ENCODE assay signal across 1 cellular context in the genomic region with DNA sequence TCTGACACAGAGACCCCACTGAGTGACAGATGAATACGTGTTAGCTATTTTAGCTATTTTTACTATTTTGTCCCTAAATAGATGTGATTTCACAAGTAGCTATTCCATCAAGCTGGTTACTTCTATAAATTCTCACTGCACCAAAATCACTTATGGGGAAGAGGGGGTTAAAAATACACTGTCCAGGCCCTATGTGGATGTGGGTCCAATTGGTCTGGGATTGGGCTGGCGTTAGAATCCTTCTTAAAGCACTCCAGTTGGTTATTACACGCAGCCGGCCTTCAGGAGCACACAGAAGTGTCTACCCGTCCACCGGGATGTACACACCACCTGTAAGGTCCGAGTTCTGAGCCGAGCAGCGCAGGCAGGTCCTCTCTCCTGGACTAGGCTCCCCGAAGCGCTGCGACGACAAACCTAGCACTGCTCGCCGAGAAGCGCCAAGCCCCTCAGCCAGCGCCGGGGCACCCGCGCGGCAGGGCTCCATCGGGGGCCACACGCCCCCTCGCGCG.
TF ChIP-seq lines count a peak whose summit lies in the region.

No MANE protein-coding gene starts in this region.

TF ChIP-seq in GM23338, 12 proteins besides CTCF, POLR2A, EP300 and RAD21 (continued from another document):
- TF ChIP-seq ZNF462 (CRISPR knock-in tag; IDR thresholded peaks at IDR 0.05) (no peak), CREB1 (CRISPR knock-in tag; IDR thresholded peaks at IDR 0.05; ENCODE audit: low read depth) (no peak)
- TF ChIP-seq, protein P1, sequence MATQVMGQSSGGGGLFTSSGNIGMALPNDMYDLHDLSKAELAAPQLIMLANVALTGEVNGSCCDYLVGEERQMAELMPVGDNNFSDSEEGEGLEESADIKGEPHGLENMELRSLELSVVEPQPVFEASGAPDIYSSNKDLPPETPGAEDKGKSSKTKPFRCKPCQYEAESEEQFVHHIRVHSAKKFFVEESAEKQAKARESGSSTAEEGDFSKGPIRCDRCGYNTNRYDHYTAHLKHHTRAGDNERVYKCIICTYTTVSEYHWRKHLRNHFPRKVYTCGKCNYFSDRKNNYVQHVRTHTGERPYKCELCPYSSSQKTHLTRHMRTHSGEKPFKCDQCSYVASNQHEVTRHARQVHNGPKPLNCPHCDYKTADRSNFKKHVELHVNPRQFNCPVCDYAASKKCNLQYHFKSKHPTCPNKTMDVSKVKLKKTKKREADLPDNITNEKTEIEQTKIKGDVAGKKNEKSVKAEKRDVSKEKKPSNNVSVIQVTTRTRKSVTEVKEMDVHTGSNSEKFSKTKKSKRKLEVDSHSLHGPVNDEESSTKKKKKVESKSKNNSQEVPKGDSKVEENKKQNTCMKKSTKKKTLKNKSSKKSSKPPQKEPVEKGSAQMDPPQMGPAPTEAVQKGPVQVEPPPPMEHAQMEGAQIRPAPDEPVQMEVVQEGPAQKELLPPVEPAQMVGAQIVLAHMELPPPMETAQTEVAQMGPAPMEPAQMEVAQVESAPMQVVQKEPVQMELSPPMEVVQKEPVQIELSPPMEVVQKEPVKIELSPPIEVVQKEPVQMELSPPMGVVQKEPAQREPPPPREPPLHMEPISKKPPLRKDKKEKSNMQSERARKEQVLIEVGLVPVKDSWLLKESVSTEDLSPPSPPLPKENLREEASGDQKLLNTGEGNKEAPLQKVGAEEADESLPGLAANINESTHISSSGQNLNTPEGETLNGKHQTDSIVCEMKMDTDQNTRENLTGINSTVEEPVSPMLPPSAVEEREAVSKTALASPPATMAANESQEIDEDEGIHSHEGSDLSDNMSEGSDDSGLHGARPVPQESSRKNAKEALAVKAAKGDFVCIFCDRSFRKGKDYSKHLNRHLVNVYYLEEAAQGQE (IDR thresholded peaks at IDR 0.05; ENCODE audit: unreplicated experiment), result no peak
